8 cellular contexts compared by ENCODE assay signal in the genomic region with DNA sequence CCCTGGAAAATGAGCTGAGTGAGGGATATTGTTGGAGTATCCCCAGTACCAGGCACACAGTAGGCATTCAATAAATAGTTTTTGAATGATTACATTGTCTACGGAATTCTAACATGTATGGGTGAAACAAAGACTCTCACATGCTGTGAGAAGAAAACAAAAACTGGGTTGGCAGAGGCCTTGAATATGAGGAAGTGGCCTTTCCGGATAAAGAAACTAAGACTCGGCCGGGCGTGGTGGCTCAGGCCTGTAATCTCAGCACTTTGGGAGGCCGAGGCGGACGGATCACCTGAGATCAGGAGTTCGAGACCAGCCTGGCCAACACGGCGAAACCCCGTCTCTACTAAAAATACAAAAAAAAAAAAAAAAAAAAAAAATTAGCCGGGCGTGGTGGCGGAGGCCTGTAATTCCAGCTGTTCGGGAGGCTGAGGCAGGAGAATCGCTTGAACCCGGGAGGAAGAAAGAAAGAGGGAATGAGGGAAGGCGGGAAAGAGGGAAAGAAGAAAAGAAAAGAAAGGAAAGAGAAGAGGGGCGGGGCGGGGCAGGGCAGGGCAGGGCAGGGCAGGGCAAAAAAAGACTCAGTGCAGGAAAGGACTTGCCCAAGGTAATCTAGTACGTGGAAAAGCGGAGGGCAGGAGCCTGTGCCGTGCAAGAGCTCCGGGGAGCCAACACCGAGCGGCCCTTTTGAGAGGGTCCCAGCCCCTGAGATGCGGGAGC. TPM values are rescaled to one million over a fixed set of nuclear protein-coding genes. Genes with fewer than 3 reads are reported as not detected.
DNase-seq lines count a peak whose midpoint lies in the region; ATAC-seq, FAIRE-seq and TF ChIP-seq lines count a peak whose summit lies in the region.

No MANE protein-coding gene starts in this region.

- H3K4me1 ChIP-seq in gastrocnemius medialis, result peaks cover 9 to 13% of the 10 kb centered on the region in 2 donors

- ATAC-seq in HG03558 (IDR thresholded peaks at IDR 0.05; ENCODE audit: extremely low read depth, unreplicated experiment) (peak; percentile 12), gastrocnemius medialis (peak; percentile 3 to 5)

- peaks cover 8% of the 10 kb centered on the region for H3K9me3 Mint-ChIP-seq in glutamatergic neuron (ENCODE audit: unreplicated experiment)

- peak overlapping the region; percentile 92 for H3K4me3 Mint-ChIP-seq in glutamatergic neuron (ENCODE audit: unreplicated experiment)

- in situ Hi-C loops in gastrocnemius medialis (cut with MboI; ENCODE audit: low sequenced_read_pairs in 4 of 4), result loop anchor here in 1 of 4 donors (25.0 kb wide), 1 partner anchor 332 kb away; a partner anchor contains a TSS

- TF ChIP-seq CTCF in WI38 (IDR thresholded peaks at IDR 0.05; ENCODE audit: low read depth, low read length), result no peak
- TF ChIP-seq CTCF in glutamatergic neuron (IDR thresholded peaks at IDR 0.05; ENCODE audit: partially characterized antibody, unreplicated experiment), result no peak
- TF ChIP-seq CTCF in gastrocnemius medialis (IDR thresholded peaks at IDR 0.05 in 4 of 5, conservative IDR thresholded peaks at IDR 0.05 in 1 of 5), result no peak

- peak overlapping the region; percentile 75 to 87 (median 86) for H3K27ac ChIP-seq in gastrocnemius medialis

- peaks cover 7% of the 10 kb centered on the region for H3K4me1 Mint-ChIP-seq in glutamatergic neuron (ENCODE audit: low read depth, unreplicated experiment)

- no peak for TF ChIP-seq POLR2A in gastrocnemius medialis (IDR thresholded peaks at IDR 0.05)

- FAIRE-seq in HTR-8/SVneo (lab: Jason Lieb, UNC), result no peak

- H3K27ac Mint-ChIP-seq in glutamatergic neuron (ENCODE audit: unreplicated experiment), result peak overlapping the region; percentile 94

- intact Hi-C loops in gastrocnemius medialis (cut with DNase I; ENCODE audit: low total_unique reads), result no loop called here

- no peaks in the 10 kb centered on the region for H3K36me3 ChIP-seq in gastrocnemius medialis

- no peaks in the 10 kb centered on the region for H3K9me3 ChIP-seq in gastrocnemius medialis

- H3K36me3 Mint-ChIP-seq in glutamatergic neuron (ENCODE audit: unreplicated experiment), result no peaks in the 10 kb centered on the region

- H3K4me3 ChIP-seq in WI38 (ENCODE audit: low read depth, low read length) (peak overlapping the region; percentile 92), gastrocnemius medialis (peak overlapping the region; percentile 80 to 87 (median 82))

- no peaks in the 10 kb centered on the region for H3K27me3 Mint-ChIP-seq in glutamatergic neuron (ENCODE audit: unreplicated experiment)

- H3K27me3 ChIP-seq in gastrocnemius medialis, result no peaks in the 10 kb centered on the region

- DNase-seq in NCI-H146 (lab: John Stamatoyannopoulos, UW) (peak; percentile 1), NCI-H146 treated with DMSO at 0.1 percent for 48 hours (lab: John Stamatoyannopoulos, UW; ENCODE audit: unreplicated experiment) (no peak), glutamatergic neuron (no peak), gastrocnemius medialis (no peak), HTR-8/SVneo (ENCODE audit: insufficient read length, low spot score) (no peak)
- no peak for DNase-seq in activated CD4-positive, CD25-positive, alpha-beta regulatory T cell treated with anti-CD3 and anti-CD28 coated beads, Interleukin-2, amount 50 U/mL, for 72 hours

RNA-seq across cellular contexts. Expression of a gene that starts 0.7 kb away (rescaled TPM):
- total RNA-seq in glutamatergic neuron (ENCODE audit: unreplicated experiment), result 30.8 TPM
- total RNA-seq in gastrocnemius medialis, result 10 to 100 TPM in 2 of 4 donors, 1 to 10 TPM in 2; 4.0 to 15.4 (median 8.7) TPM

RNA-seq across cellular contexts. Expression of a gene that starts 20.2 kb away (rescaled TPM):
- not detected for total RNA-seq in glutamatergic neuron (ENCODE audit: unreplicated experiment)
- total RNA-seq in gastrocnemius medialis, result not detected
